ENCODE assay signal across 10 cellular contexts in the genomic region with DNA sequence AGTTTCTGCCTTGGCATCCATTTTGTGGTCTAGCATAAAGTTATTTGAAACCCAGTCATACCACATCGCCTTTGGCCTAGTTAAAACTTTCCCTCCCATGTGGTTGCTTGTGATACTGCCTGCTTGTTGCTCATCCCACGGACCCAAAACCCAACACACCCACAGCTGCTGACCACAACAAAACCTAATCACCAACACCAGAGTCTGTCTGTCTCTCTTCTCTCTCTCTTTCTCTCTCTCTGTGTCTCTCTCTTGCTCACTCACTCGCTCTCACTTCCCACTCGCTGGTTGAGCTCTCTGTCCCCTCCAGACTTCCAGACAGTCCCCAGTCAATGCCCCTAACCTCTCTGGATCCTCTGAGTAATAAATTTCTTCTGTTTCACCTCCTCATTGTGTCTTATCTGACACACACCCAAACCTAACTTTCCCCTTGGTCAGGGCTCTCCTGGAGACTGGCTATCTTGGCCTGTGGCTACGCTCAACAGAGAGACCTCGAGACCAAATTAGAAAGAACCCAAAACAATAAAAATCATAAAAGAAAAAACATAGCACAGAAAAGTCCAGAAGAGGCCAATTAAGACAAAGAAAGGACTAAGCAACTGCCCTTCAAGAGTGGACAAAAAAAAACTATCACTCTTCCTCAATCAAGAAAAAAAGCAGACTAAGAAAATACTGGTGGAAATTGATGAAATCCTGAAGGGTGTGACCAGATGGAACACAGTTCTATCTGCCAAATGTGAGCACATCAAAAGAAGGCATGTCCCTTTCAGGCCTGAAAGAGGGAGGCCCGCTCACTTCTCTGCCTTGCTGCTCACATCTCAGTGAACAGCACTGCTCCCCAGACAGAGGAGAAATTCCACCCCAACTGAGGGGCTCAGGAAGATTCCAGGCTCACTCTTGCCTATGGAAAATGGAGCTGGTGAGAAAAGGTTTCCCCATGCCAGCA. TPM values are rescaled to one million over a fixed set of nuclear protein-coding genes. Genes with fewer than 3 reads are reported as not detected.
DNase-seq lines count a peak whose midpoint lies in the region; ATAC-seq and TF ChIP-seq lines count a peak whose summit lies in the region.
"Had no signal": no experiment of that assay in that cellular context is flagged by ENCODE, and none has a peak within 500 bp of the region (broad histone marks: within the 10 kb centered on the region; RNA-seq: fewer than 3 reads in every experiment).

No MANE protein-coding gene starts in this region.

- no peak for TF ChIP-seq CTCF in KMS-11 (conservative IDR thresholded peaks at IDR 0.05; ENCODE audit: low read depth, low read length)
- TF ChIP-seq CTCF in brain microvascular endothelial cell (IDR thresholded peaks at IDR 0.05; ENCODE audit: low read depth, low read length, missing control alignments): peak; percentile 5

- peaks cover 17% of the 10 kb centered on the region for H3K4me1 ChIP-seq in KMS-11 (ENCODE audit: low read depth, poor library complexity, severe bottlenecking)
- H3K4me1 ChIP-seq: ascending aorta had no signal

- H4K20me1 ChIP-seq in KMS-11 (ENCODE audit: insufficient read depth): 0 out of 2 replicates have a peak, but pooled peaks cover 5% of the 10 kb centered on the region

- peak; percentile 91 for ATAC-seq in stimulated activated effector memory CD8-positive, alpha-beta T cell treated with anti-CD3 and anti-CD28 coated beads, Interleukin-12 subunit alpha, Interleukin-12 subunit beta, amount 100 ng/mL, for 72 hours
- no peak for ATAC-seq in Right ventricle myocardium inferior

- intact Hi-C loops in Right ventricle myocardium inferior (cut with DNase I): no loop called here

- H3K4me1 Mint-ChIP-seq in stimulated activated effector memory CD8-positive, alpha-beta T cell treated with anti-CD3 and anti-CD28 coated beads, Interleukin-12 subunit alpha, Interleukin-12 subunit beta, amount 100 ng/mL, for 72 hours: peaks cover 33% of the 10 kb centered on the region

- no peaks in the 10 kb centered on the region for H3K9me3 Mint-ChIP-seq in stimulated activated effector memory CD8-positive, alpha-beta T cell treated with anti-CD3 and anti-CD28 coated beads, Interleukin-12 subunit alpha, Interleukin-12 subunit beta, amount 100 ng/mL, for 72 hours

- peak; percentile 18 for DNase-seq in activated gamma-delta T cell treated with anti-CD3 and anti-CD28 coated beads, Interleukin-2, amount 50 U/mL, for 16 hours (ENCODE audit: low read depth)
- DNase-seq in activated gamma-delta T cell (lab: John Stamatoyannopoulos, UW) (no peak), brain microvascular endothelial cell (peak; percentile 38), NCI-H2081 treated with DMSO at 0.1 percent for 48 hours (lab: John Stamatoyannopoulos, UW) (no peak), Right ventricle myocardium inferior (ENCODE audit: missing footprints) (no peak)
- DNase-seq in stimulated activated effector memory CD8-positive, alpha-beta T cell treated with anti-CD3 and anti-CD28 coated beads, Interleukin-12 subunit alpha, Interleukin-12 subunit beta, amount 100 ng/mL, for 72 hours (ENCODE audit: low spot score in 2 of 2): peak; percentile 14 to 77
- no peak for DNase-seq in NK-92 treated with Interleukin-12 subunit alpha and Interleukin-12 subunit beta, amount 100 ng/mL, for 24 hours (lab: John Stamatoyannopoulos, UW)
- DNase-seq: NCI-H82 had no signal

- H3K36me3 Mint-ChIP-seq in stimulated activated effector memory CD8-positive, alpha-beta T cell treated with anti-CD3 and anti-CD28 coated beads, Interleukin-12 subunit alpha, Interleukin-12 subunit beta, amount 100 ng/mL, for 72 hours: peaks cover 7% of the 10 kb centered on the region

- H3K4me3 ChIP-seq in KMS-11 (IDR thresholded peaks at IDR 0.05; ENCODE audit: insufficient read depth, low read depth, low read length): no peak overlapping the region
- H3K4me3 ChIP-seq in brain microvascular endothelial cell (ENCODE audit: low read depth, low read length): no peak overlapping the region
- H3K4me3 ChIP-seq: ascending aorta had no signal

- no peaks in the 10 kb centered on the region for H3K79me2 ChIP-seq in KMS-11 (ENCODE audit: insufficient read depth, low read depth)

- in situ Hi-C loops in brain microvascular endothelial cell (cut with HindIII; ENCODE audit: low pct_ligation_motif_present, low sequenced_read_pairs): no loop called here

- H3K4me3 Mint-ChIP-seq in stimulated activated effector memory CD8-positive, alpha-beta T cell treated with anti-CD3 and anti-CD28 coated beads, Interleukin-12 subunit alpha, Interleukin-12 subunit beta, amount 100 ng/mL, for 72 hours: no peak overlapping the region

- peak overlapping the region; percentile 42; the same call in 1 of the 2 replicates for H3K4me2 ChIP-seq in KMS-11

- no peak overlapping the region for H3K9ac ChIP-seq in KMS-11

- peak overlapping the region; percentile 23 for H3K27ac Mint-ChIP-seq in stimulated activated effector memory CD8-positive, alpha-beta T cell treated with anti-CD3 and anti-CD28 coated beads, Interleukin-12 subunit alpha, Interleukin-12 subunit beta, amount 100 ng/mL, for 72 hours

- H2AFZ ChIP-seq in KMS-11 (ENCODE audit: low read depth): no peak overlapping the region

- no peak overlapping the region for H3K27ac ChIP-seq in KMS-11
- H3K27ac ChIP-seq in brain microvascular endothelial cell: no peak overlapping the region
- H3K27ac ChIP-seq: ascending aorta had no signal

- H3K36me3 ChIP-seq in KMS-11 (ENCODE audit: insufficient read depth) (no peaks in the 10 kb centered on the region), brain microvascular endothelial cell (replicated peaks) (no peaks in the 10 kb centered on the region)
- H3K36me3 ChIP-seq: ascending aorta had no signal

- H3K27me3 ChIP-seq in KMS-11 (ENCODE audit: insufficient read depth, low read depth) (no peaks in the 10 kb centered on the region; the same call in 1 of the 2 replicates), brain microvascular endothelial cell (replicated peaks) (no peaks in the 10 kb centered on the region)
- H3K27me3 ChIP-seq: ascending aorta had no signal

RNA-seq across cellular contexts. Expression of gene TTLL11, which starts 41.4 kb away (rescaled TPM):
- 5.0 TPM for total RNA-seq in Right ventricle myocardium inferior

Comparison
In these comparisons a context has a peak if more than half of its experiments do, and no peak if none do; other contexts are left out.
1. DNase-seq: peak in activated gamma-delta T cell treated with anti-CD3 and anti-CD28 coated beads, Interleukin-2, amount 50 U/mL, for 16 hours (single experiment), brain microvascular endothelial cell (single experiment) and stimulated activated effector memory CD8-positive, alpha-beta T cell treated with anti-CD3 and anti-CD28 coated beads, Interleukin-12 subunit alpha, Interleukin-12 subunit beta, amount 100 ng/mL, for 72 hours (2 of 2); none in activated gamma-delta T cell (single experiment), NCI-H2081 treated with DMSO at 0.1 percent for 48 hours (single experiment), NK-92 treated with Interleukin-12 subunit alpha and Interleukin-12 subunit beta, amount 100 ng/mL, for 24 hours (single experiment) and Right ventricle myocardium inferior (single experiment).